In the genomic region with DNA sequence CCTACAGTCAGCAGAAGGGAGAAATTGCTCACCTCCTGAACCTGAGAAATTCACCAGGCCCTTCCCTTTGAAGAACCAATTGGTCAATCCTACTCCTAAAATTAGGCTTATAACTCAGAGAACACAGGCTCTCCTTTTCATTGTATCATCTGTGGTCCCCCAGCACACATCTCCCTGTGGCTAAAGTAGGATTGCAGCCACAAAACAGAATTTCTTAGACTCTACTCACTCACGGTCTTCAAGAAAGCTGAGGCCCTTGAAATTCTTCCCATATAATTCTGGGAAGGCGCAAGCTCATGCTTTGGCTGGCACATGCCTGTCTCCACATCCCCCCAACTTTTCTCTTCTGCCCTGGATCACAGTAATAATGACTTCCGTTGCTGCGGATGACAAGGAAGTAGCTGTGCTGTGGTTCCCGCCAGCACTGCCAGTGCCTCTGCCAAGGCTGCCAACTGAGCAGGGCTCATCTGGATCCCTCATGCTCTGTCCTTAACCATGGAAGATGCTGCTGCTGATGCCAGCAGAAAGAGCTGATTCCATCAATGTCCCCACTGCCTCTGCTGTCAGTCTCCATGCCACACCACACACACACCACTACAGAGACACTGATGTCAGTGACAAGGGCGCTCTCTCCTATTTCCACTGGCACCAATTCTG, we compare ENCODE assay signal across 1 cellular context.
TF ChIP-seq lines count a peak whose summit lies in the region.

No MANE protein-coding gene starts in this region.

TF ChIP-seq in IMR-90, 13 proteins besides CTCF, POLR2A, EP300 and RAD21 (continued from another document):
- no peak for TF ChIP-seq SMC3 (IDR thresholded peaks at IDR 0.05; ENCODE audit: low read depth, low read length)
TF ChIP-seq in IMR-90: peak in this region for 0.
